12 cellular contexts compared by ENCODE assay signal in genomic region chr9:124238546-124239140, GRCh38. TPM values are rescaled to one million over a fixed set of nuclear protein-coding genes. Genes with fewer than 3 reads are reported as not detected.
DNase-seq lines count a peak whose midpoint lies in the region; ATAC-seq and TF ChIP-seq lines count a peak whose summit lies in the region.
"Had no signal": no experiment of that assay in that cellular context is flagged by ENCODE, and none has a peak within 500 bp of the region (broad histone marks: within the 10 kb centered on the region; RNA-seq: fewer than 3 reads in every experiment).

No MANE protein-coding gene starts in this region.

- DNase-seq in T-helper 1 cell, result no peak
- DNase-seq in activated CD4-positive, alpha-beta memory T cell treated with anti-CD3 and anti-CD28 coated beads for 36 hours, result peak; percentile 36
- DNase-seq in foreskin fibroblast, result no peak
- no peak for DNase-seq in NCI-H2196 (lab: John Stamatoyannopoulos, UW; ENCODE audit: unreplicated experiment)
- DNase-seq in iPS-NIHi11 (ENCODE audit: low spot score), result no peak
- DNase-seq: HFFc6, left ventricle myocardium inferior, NCI-H2029 had no signal

- peaks cover 20% of the 10 kb centered on the region for H3K4me1 Mint-ChIP-seq in T-helper 1 cell treated with Interleukin-12 subunit alpha and Interleukin-12 subunit beta and Interleukin-4 antibody, amounts not matched to agents 30 μg/mL and 1 μg/mL, for 36 hours (ENCODE audit: low read depth)
- peaks cover 29% of the 10 kb centered on the region for H3K4me1 Mint-ChIP-seq in activated CD4-positive, alpha-beta memory T cell treated with anti-CD3 and anti-CD28 coated beads for 36 hours (ENCODE audit: low read depth)
- H3K4me1 Mint-ChIP-seq in stimulated activated memory B cell treated with anti-CD40 and anti-IgM and Interleukin-4, amounts not matched to agents 10 μg/mL and 1 μg/mL and 100 μg/mL, for 72 hours, result peaks cover 59% of the 10 kb centered on the region

- CTCF ChIA-PET in activated CD4-positive, alpha-beta memory T cell treated with anti-CD3 and anti-CD28 coated beads for 36 hours (lab: Charles Lee), result interaction anchor here (0.6 to 0.8 kb wide), 3 partner anchors 21 to 156 kb away, joined by 3 to 6 read pairs (median 4); no protein-coding TSS in a partner anchor

- no peak overlapping the region for H3K27ac Mint-ChIP-seq in T-helper 1 cell treated with Interleukin-12 subunit alpha and Interleukin-12 subunit beta and Interleukin-4 antibody, amounts not matched to agents 30 μg/mL and 1 μg/mL, for 36 hours
- peak overlapping the region; percentile 3 for H3K27ac Mint-ChIP-seq in activated CD4-positive, alpha-beta memory T cell treated with anti-CD3 and anti-CD28 coated beads for 36 hours
- H3K27ac Mint-ChIP-seq in stimulated activated memory B cell treated with anti-CD40 and anti-IgM and Interleukin-4, amounts not matched to agents 10 μg/mL and 1 μg/mL and 100 μg/mL, for 72 hours, result peak overlapping the region; percentile 96
- H3K27ac Mint-ChIP-seq: HFFc6 had no signal

- POLR2A ChIA-PET in activated CD4-positive, alpha-beta memory T cell treated with anti-CD3 and anti-CD28 coated beads for 36 hours (lab: Charles Lee), result no interaction called here

- peak; percentile 11 for ATAC-seq in GM21825 (IDR thresholded peaks at IDR 0.05; ENCODE audit: unreplicated experiment)
- peak; percentile 76 for ATAC-seq in stimulated activated memory B cell treated with anti-CD40 and anti-IgM and Interleukin-4, amounts not matched to agents 10 μg/mL and 1 μg/mL and 100 μg/mL, for 72 hours

- no peak for TF ChIP-seq CTCF in foreskin fibroblast (IDR thresholded peaks at IDR 0.05; ENCODE audit: low read depth, low read length)

- no peaks in the 10 kb centered on the region for H3K9me3 Mint-ChIP-seq in T-helper 1 cell treated with Interleukin-12 subunit alpha and Interleukin-12 subunit beta and Interleukin-4 antibody, amounts not matched to agents 30 μg/mL and 1 μg/mL, for 36 hours
- no peaks in the 10 kb centered on the region for H3K9me3 Mint-ChIP-seq in activated CD4-positive, alpha-beta memory T cell treated with anti-CD3 and anti-CD28 coated beads for 36 hours
- H3K9me3 Mint-ChIP-seq in stimulated activated memory B cell treated with anti-CD40 and anti-IgM and Interleukin-4, amounts not matched to agents 10 μg/mL and 1 μg/mL and 100 μg/mL, for 72 hours, result no peaks in the 10 kb centered on the region
- H3K9me3 Mint-ChIP-seq: HFFc6, neural crest cell had no signal

- H3K4me3 Mint-ChIP-seq in T-helper 1 cell treated with Interleukin-12 subunit alpha and Interleukin-12 subunit beta and Interleukin-4 antibody, amounts not matched to agents 30 μg/mL and 1 μg/mL, for 36 hours, result peak overlapping the region; percentile 60
- no peak overlapping the region for H3K4me3 Mint-ChIP-seq in activated CD4-positive, alpha-beta memory T cell treated with anti-CD3 and anti-CD28 coated beads for 36 hours
- peak overlapping the region; percentile 40 for H3K4me3 Mint-ChIP-seq in stimulated activated memory B cell treated with anti-CD40 and anti-IgM and Interleukin-4, amounts not matched to agents 10 μg/mL and 1 μg/mL and 100 μg/mL, for 72 hours
- H3K4me3 Mint-ChIP-seq: HFFc6, neural crest cell had no signal

- peaks cover 41% of the 10 kb centered on the region for H3K27me3 Mint-ChIP-seq in T-helper 1 cell treated with Interleukin-12 subunit alpha and Interleukin-12 subunit beta and Interleukin-4 antibody, amounts not matched to agents 30 μg/mL and 1 μg/mL, for 36 hours (ENCODE audit: low read depth)
- peaks cover 4% of the 10 kb centered on the region for H3K27me3 Mint-ChIP-seq in activated CD4-positive, alpha-beta memory T cell treated with anti-CD3 and anti-CD28 coated beads for 36 hours
- no peaks in the 10 kb centered on the region for H3K27me3 Mint-ChIP-seq in stimulated activated memory B cell treated with anti-CD40 and anti-IgM and Interleukin-4, amounts not matched to agents 10 μg/mL and 1 μg/mL and 100 μg/mL, for 72 hours

- peaks cover 2% of the 10 kb centered on the region for H3K36me3 Mint-ChIP-seq in T-helper 1 cell treated with Interleukin-12 subunit alpha and Interleukin-12 subunit beta and Interleukin-4 antibody, amounts not matched to agents 30 μg/mL and 1 μg/mL, for 36 hours (ENCODE audit: low read depth)
- no peaks in the 10 kb centered on the region for H3K36me3 Mint-ChIP-seq in activated CD4-positive, alpha-beta memory T cell treated with anti-CD3 and anti-CD28 coated beads for 36 hours
- H3K36me3 Mint-ChIP-seq in stimulated activated memory B cell treated with anti-CD40 and anti-IgM and Interleukin-4, amounts not matched to agents 10 μg/mL and 1 μg/mL and 100 μg/mL, for 72 hours, result no peaks in the 10 kb centered on the region

- intact Hi-C loops in activated CD4-positive, alpha-beta memory T cell treated with anti-CD3 and anti-CD28 coated beads for 36 hours (cut with micrococcal nuclease), result loop anchor here (1.0 to 2.0 kb wide), 2 partner anchors 16 to 22 kb away; no protein-coding TSS in a partner anchor

- no peak overlapping the region for H3K4me3 ChIP-seq in foreskin fibroblast (ENCODE audit: low read depth in 1 of 2, low read length in 2 of 2)
- H3K4me3 ChIP-seq: left ventricle myocardium inferior had no signal

RNA-seq across cellular contexts. Expression of gene NEK6, which starts 19.1 kb away (rescaled TPM):
- total RNA-seq in activated CD4-positive, alpha-beta memory T cell treated with anti-CD3 and anti-CD28 coated beads for 36 hours, result 10 to 100 TPM; 16.1 to 18.8 TPM
